ENCODE assay signal across 26 cellular contexts in genomic region chr16:50574852-50575251, GRCh38. TPM values are rescaled to one million over a fixed set of nuclear protein-coding genes. Genes with fewer than 3 reads are reported as not detected.
DNase-seq lines count a peak whose midpoint lies in the region; ATAC-seq, FAIRE-seq and TF ChIP-seq lines count a peak whose summit lies in the region.
"Had no signal": no experiment of that assay in that cellular context is flagged by ENCODE, and none has a peak within 500 bp of the region (broad histone marks: within the 10 kb centered on the region; RNA-seq: fewer than 3 reads in every experiment).

No MANE protein-coding gene starts in this region.

- H3K4me3 ChIP-seq in mesodermal cell (ENCODE audit: extremely low read depth, insufficient read depth, low read length, poor library complexity, severe bottlenecking) (no peak overlapping the region), rectal smooth muscle tissue (ENCODE audit: low read length) (no peak overlapping the region), upper lobe of left lung (no peak overlapping the region), breast epithelium (no peak overlapping the region)
- H3K4me3 ChIP-seq: body of pancreas, gastrocnemius medialis, HAP-1, skin epidermis had no signal

- no CpG with 5 or more reads among the region's 1 CpG for WGBS in mesodermal cell (ENCODE audit: insufficient coverage in 2 of 2), 2 experiments
- WGBS in upper lobe of left lung, 2 donors = 68 to 78% methylated on average over 1 of the region's 1 CpG

- H3K36me3 ChIP-seq in mesodermal cell (ENCODE audit: control insufficient read depth, insufficient read depth, low read length) (peaks cover 57% of the 10 kb centered on the region), rectal smooth muscle tissue (ENCODE audit: control insufficient read depth, insufficient read depth, low read length) (no peaks in the 10 kb centered on the region), upper lobe of left lung (no peaks in the 10 kb centered on the region), breast epithelium (no peaks in the 10 kb centered on the region)
- H3K36me3 ChIP-seq: gastrocnemius medialis, HAP-1 had no signal

- no peak for ATAC-seq in upper lobe of left lung (ENCODE audit: low FRiP score in 2 of 2)
- ATAC-seq: body of pancreas, gastrocnemius medialis, natural killer cell, Panc1 had no signal

- no peaks in the 10 kb centered on the region for H3K9me3 ChIP-seq in mesodermal cell (ENCODE audit: control insufficient read depth, low read length)
- H3K9me3 ChIP-seq in upper lobe of left lung = no peaks in the 10 kb centered on the region
- H3K9me3 ChIP-seq in breast epithelium = no peaks in the 10 kb centered on the region
- H3K9me3 ChIP-seq: body of pancreas, gastrocnemius medialis, HAP-1 had no signal

- peaks cover 4% of the 10 kb centered on the region for H3K4me1 ChIP-seq in mesodermal cell (ENCODE audit: control insufficient read depth, insufficient read depth, low read length, poor library complexity, severe bottlenecking)
- peaks cover 24% of the 10 kb centered on the region for H3K4me1 ChIP-seq in rectal smooth muscle tissue (ENCODE audit: control insufficient read depth, insufficient read depth, low read length)
- peaks cover 0 to 9% (median 3%) of the 10 kb centered on the region in 4 donors for H3K4me1 ChIP-seq in upper lobe of left lung
- no peaks in the 10 kb centered on the region for H3K4me1 ChIP-seq in breast epithelium
- H3K4me1 ChIP-seq: body of pancreas, HAP-1 had no signal

- no peak overlapping the region for H3K9ac ChIP-seq in rectal smooth muscle tissue (ENCODE audit: low read length)

- intact Hi-C loops in breast epithelium (cut with DNase I; ENCODE audit: low total_unique reads) = no loop called here

- TF ChIP-seq EP300 in upper lobe of left lung (IDR thresholded peaks at IDR 0.05) = no peak

- DNase-seq in upper lobe of left lung = no peak
- DNase-seq in putamen (ENCODE audit: low spot score) = no peak
- no peak for DNase-seq in breast epithelium (ENCODE audit: low spot score in 2 of 2)
- no peak for DNase-seq in activated CD4-positive, alpha-beta T cell treated with anti-CD3 and anti-CD28 coated beads for 1 hour
- no peak for DNase-seq in NCI-H128 (lab: John Stamatoyannopoulos, UW; ENCODE audit: unreplicated experiment)
- DNase-seq: activated B cell treated with CpG ODN at 0.5 μM for 24 hours; activated CD4-positive, alpha-beta T cell treated with anti-CD3 and anti-CD28 coated beads, Interleukin-2, amount 50 U/mL, for 4 hours; body of pancreas; effector CD4-positive, alpha-beta T cell; gastrocnemius medialis; mesendoderm; natural killer cell; NCI-H1694 treated with DMSO at 0.1 percent for 48 hours; NCI-H2171; NCI-H524; SHP77 treated with DMSO at 0.1 percent for 48 hours; stimulated activated CD4-positive, alpha-beta T cell treated with anti-CD3 and anti-CD28 coated beads, Interleukin-2, amount 100 ng/mL, for 24 hours had no signal

- H3K27ac ChIP-seq in mesodermal cell (ENCODE audit: low read depth, low read length, severe bottlenecking) (peak overlapping the region; percentile 29), rectal smooth muscle tissue (ENCODE audit: low read depth, low read length) (peak overlapping the region; percentile 86), upper lobe of left lung (peak overlapping the region; percentile 30 to 49 (median 37)), breast epithelium (no peak overlapping the region)
- H3K27ac ChIP-seq: body of pancreas, gastrocnemius medialis had no signal

- TF ChIP-seq CTCF in upper lobe of left lung (IDR thresholded peaks at IDR 0.05) (no peak), breast epithelium (IDR thresholded peaks at IDR 0.05) (no peak)

- peak; percentile 4 for FAIRE-seq in endometrium (lab: Jason Lieb, UNC)
- FAIRE-seq: GM12891, kidney had no signal

- no peaks in the 10 kb centered on the region for H3K27me3 ChIP-seq in rectal smooth muscle tissue (ENCODE audit: control insufficient read depth, insufficient read depth, low read length)
- H3K27me3 ChIP-seq in upper lobe of left lung = no peaks in the 10 kb centered on the region
- no peaks in the 10 kb centered on the region for H3K27me3 ChIP-seq in breast epithelium
- H3K27me3 ChIP-seq: body of pancreas, gastrocnemius medialis had no signal

- TF ChIP-seq POLR2A in upper lobe of left lung (IDR thresholded peaks at IDR 0.05) (no peak), breast epithelium (IDR thresholded peaks at IDR 0.05) (no peak)

RNA-seq across cellular contexts. Expression of gene NKD1, which starts 26.7 kb away (rescaled TPM):
- polyA plus RNA-seq in mesodermal cell (2013, experiment 1 of 2) = 21.0 TPM
- polyA plus RNA-seq in mesodermal cell (2013, experiment 2 of 2) = 16.2 TPM
- total RNA-seq in upper lobe of left lung (10 to 100 TPM in 5 of 6 donors, 1 to 10 TPM in 1; 9.9 to 59.7 (median 21.4) TPM), breast epithelium (1 to 10 TPM; 1.3 to 5.0 (median 4.6) TPM)
- polyA plus RNA-seq: CD14-positive monocyte had no signal

Comparison
In these comparisons a context has a peak if more than half of its experiments do, and no peak if none do; other contexts are left out.
1. H3K27ac ChIP-seq: peak in mesodermal cell (single experiment), rectal smooth muscle tissue (single experiment) and upper lobe of left lung (4 of 4); none in breast epithelium (0 of 2).